2 cellular contexts compared by ENCODE assay signal in genomic region chr17:80007939-80008338, GRCh38.
TF ChIP-seq lines count a peak whose summit lies in the region.

No MANE protein-coding gene starts in this region.

TF ChIP-seq in H1, 55 proteins besides CTCF, POLR2A, EP300 and RAD21:
- TF ChIP-seq CEBPB (IDR thresholded peaks at IDR 0.05; ENCODE audit: low read depth, low read length): no peak
- TF ChIP-seq RXRA (IDR thresholded peaks at IDR 0.05; ENCODE audit: insufficient read depth, low read depth, low read length): no peak

TF ChIP-seq in WTC11, 78 proteins besides CTCF, POLR2A, EP300 and RAD21:
- TF ChIP-seq FOXJ3 (CRISPR knock-in tag; IDR thresholded peaks at IDR 0.05; ENCODE audit: borderline replicate concordance) (no peak), SOX15 (CRISPR knock-in tag; IDR thresholded peaks at IDR 0.05) (no peak), STAT6 (CRISPR knock-in tag; conservative IDR thresholded peaks at IDR 0.05; ENCODE audit: low read depth) (no peak), ATF3 (CRISPR knock-in tag; conservative IDR thresholded peaks at IDR 0.05) (no peak), ARID4B (CRISPR knock-in tag; IDR thresholded peaks at IDR 0.05; ENCODE audit: borderline replicate concordance) (no peak), HMGA2 (CRISPR knock-in tag; IDR thresholded peaks at IDR 0.05) (no peak), RELA (CRISPR knock-in tag; IDR thresholded peaks at IDR 0.05; ENCODE audit: borderline replicate concordance) (no peak), NR1H2 (CRISPR knock-in tag; IDR thresholded peaks at IDR 0.05) (no peak), ZNF121 (CRISPR knock-in tag; IDR thresholded peaks at IDR 0.05) (no peak), NFE2L1 (CRISPR knock-in tag; IDR thresholded peaks at IDR 0.05) (no peak), ZBTB43 (CRISPR knock-in tag; IDR thresholded peaks at IDR 0.05) (no peak), PRRX2 (CRISPR knock-in tag; IDR thresholded peaks at IDR 0.05) (no peak), ETV6 (CRISPR knock-in tag; IDR thresholded peaks at IDR 0.05) (no peak)
